In genomic region chr2:42342795-42343241, GRCh38 we compare ENCODE assay signal across 2 cellular contexts.
TF ChIP-seq lines count a peak whose summit lies in the region.

No MANE protein-coding gene starts in this region.

TF ChIP-seq in SK-N-SH, 30 proteins besides CTCF, POLR2A, EP300 and RAD21 (continued from another document):
- TF ChIP-seq, protein P1, sequence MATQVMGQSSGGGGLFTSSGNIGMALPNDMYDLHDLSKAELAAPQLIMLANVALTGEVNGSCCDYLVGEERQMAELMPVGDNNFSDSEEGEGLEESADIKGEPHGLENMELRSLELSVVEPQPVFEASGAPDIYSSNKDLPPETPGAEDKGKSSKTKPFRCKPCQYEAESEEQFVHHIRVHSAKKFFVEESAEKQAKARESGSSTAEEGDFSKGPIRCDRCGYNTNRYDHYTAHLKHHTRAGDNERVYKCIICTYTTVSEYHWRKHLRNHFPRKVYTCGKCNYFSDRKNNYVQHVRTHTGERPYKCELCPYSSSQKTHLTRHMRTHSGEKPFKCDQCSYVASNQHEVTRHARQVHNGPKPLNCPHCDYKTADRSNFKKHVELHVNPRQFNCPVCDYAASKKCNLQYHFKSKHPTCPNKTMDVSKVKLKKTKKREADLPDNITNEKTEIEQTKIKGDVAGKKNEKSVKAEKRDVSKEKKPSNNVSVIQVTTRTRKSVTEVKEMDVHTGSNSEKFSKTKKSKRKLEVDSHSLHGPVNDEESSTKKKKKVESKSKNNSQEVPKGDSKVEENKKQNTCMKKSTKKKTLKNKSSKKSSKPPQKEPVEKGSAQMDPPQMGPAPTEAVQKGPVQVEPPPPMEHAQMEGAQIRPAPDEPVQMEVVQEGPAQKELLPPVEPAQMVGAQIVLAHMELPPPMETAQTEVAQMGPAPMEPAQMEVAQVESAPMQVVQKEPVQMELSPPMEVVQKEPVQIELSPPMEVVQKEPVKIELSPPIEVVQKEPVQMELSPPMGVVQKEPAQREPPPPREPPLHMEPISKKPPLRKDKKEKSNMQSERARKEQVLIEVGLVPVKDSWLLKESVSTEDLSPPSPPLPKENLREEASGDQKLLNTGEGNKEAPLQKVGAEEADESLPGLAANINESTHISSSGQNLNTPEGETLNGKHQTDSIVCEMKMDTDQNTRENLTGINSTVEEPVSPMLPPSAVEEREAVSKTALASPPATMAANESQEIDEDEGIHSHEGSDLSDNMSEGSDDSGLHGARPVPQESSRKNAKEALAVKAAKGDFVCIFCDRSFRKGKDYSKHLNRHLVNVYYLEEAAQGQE (IDR thresholded peaks at IDR 0.05; ENCODE audit: low read depth, low read length): no peak
- TF ChIP-seq FOXM1 (IDR thresholded peaks at IDR 0.05; ENCODE audit: low read depth): no peak

TF ChIP-seq in liver, 16 proteins besides CTCF, POLR2A, EP300 and RAD21 (continued from another document):
- TF ChIP-seq, protein P1 (IDR thresholded peaks at IDR 0.05): no peak
- TF ChIP-seq EGR1 (IDR thresholded peaks at IDR 0.05; ENCODE audit: low read depth in 2 of 2) (no peak), HNF4A (conservative IDR thresholded peaks at IDR 0.05) (no peak), MAX (IDR thresholded peaks at IDR 0.05) (no peak), TAF1 (conservative IDR thresholded peaks at IDR 0.05) (no peak)
